17 cellular contexts compared by ENCODE assay signal in genomic region chr20:61804896-61805295, GRCh38.
DNase-seq lines count a peak whose midpoint lies in the region; ATAC-seq and TF ChIP-seq lines count a peak whose summit lies in the region.
"Had no signal": no experiment of that assay in that cellular context is flagged by ENCODE, and none has a peak within 500 bp of the region (broad histone marks: within the 10 kb centered on the region; RNA-seq: fewer than 3 reads in every experiment).

No MANE protein-coding gene starts in this region.

- no peak for TF ChIP-seq POLR2A in vagina (IDR thresholded peaks at IDR 0.05)
- TF ChIP-seq POLR2A in right lobe of liver (IDR thresholded peaks at IDR 0.05) = no peak

- ATAC-seq in left ventricle myocardium superior = no peak
- ATAC-seq in right cardiac atrium = no peak
- ATAC-seq in lower lobe of right lung = no peak
- no peak for ATAC-seq in right lobe of liver
- ATAC-seq: K562, SK-N-SH treated with all-trans-retinoic acid at 6 μM for 48 hours had no signal

- peak; percentile 9 for DNase-seq in left ventricle myocardium superior
- no peak for DNase-seq in right cardiac atrium
- DNase-seq in HT1080 (ENCODE audit: low read depth) = peak; percentile 52
- DNase-seq in lower lobe of right lung = peak; percentile 14
- no peak for DNase-seq in ACHN
- DNase-seq in vagina (ENCODE audit: extremely low spot score in 2 of 2) = no peak
- no peak for DNase-seq in UCSD-AML1 (lab: John Stamatoyannopoulos, UW; ENCODE audit: unreplicated experiment)
- DNase-seq in right lobe of liver = no peak
- DNase-seq: NCI-H1105, NCI-H2081 treated with DMSO at 0.1 percent for 48 hours, NCI-H510A treated with DMSO at 0.1 percent for 48 hours, NCI-H774, SIG-M5 had no signal

- H3K4me1 ChIP-seq in right cardiac atrium (ENCODE audit: control insufficient read depth, insufficient read depth, low read length) = no peaks in the 10 kb centered on the region
- no peaks in the 10 kb centered on the region for H3K4me1 ChIP-seq in lower lobe of right lung
- peaks cover 26% of the 10 kb centered on the region for H3K4me1 ChIP-seq in vagina
- no peaks in the 10 kb centered on the region for H3K4me1 ChIP-seq in right lobe of liver

- H3K4me3 ChIP-seq in right cardiac atrium (ENCODE audit: low read length) = no peak overlapping the region
- H3K4me3 ChIP-seq in lower lobe of right lung = no peak overlapping the region
- H3K4me3 ChIP-seq in vagina = no peak overlapping the region
- H3K4me3 ChIP-seq in right lobe of liver = no peak overlapping the region
- H3K4me3 ChIP-seq: GM23338, K562 had no signal

- 91% methylated on average over 11 of the region's 11 CpGs for WGBS in right cardiac atrium
- WGBS in right lobe of liver (ENCODE audit: insufficient coverage, low coverage, low lambda C conversion rate, missing lambda C conversion rate) = 60% methylated on average over 1 of the region's 11 CpGs

- H3K9me3 ChIP-seq in right cardiac atrium (ENCODE audit: control insufficient read depth, low read length) (no peaks in the 10 kb centered on the region), lower lobe of right lung (no peaks in the 10 kb centered on the region), vagina (no peaks in the 10 kb centered on the region), right lobe of liver (no peaks in the 10 kb centered on the region)

- in situ Hi-C loops in ACHN (cut with HindIII; ENCODE audit: low pct_ligation_motif_present, low pct_unique_long_range_greater_than_20kb, low sequenced_read_pairs) = no loop called here

- H3K27ac ChIP-seq in right cardiac atrium (ENCODE audit: low read length) = no peak overlapping the region
- H3K27ac ChIP-seq in lower lobe of right lung = no peak overlapping the region
- no peak overlapping the region for H3K27ac ChIP-seq in vagina
- no peak overlapping the region for H3K27ac ChIP-seq in right lobe of liver
- H3K27ac ChIP-seq: C4-2B had no signal

- no peak for TF ChIP-seq CTCF in lower lobe of right lung (IDR thresholded peaks at IDR 0.05)
- no peak for TF ChIP-seq CTCF in vagina (IDR thresholded peaks at IDR 0.05)
- TF ChIP-seq CTCF in right lobe of liver (IDR thresholded peaks at IDR 0.05) = no peak

- H3K36me3 ChIP-seq in lower lobe of right lung (no peaks in the 10 kb centered on the region), vagina (no peaks in the 10 kb centered on the region), right lobe of liver (no peaks in the 10 kb centered on the region)

- intact Hi-C loops in left ventricle myocardium superior (cut with micrococcal nuclease) (no loop called here), right cardiac atrium (cut with DNase I) (no loop called here), lower lobe of right lung (cut with DNase I) (no loop called here), vagina (cut with DNase I) (no loop called here), right lobe of liver (cut with DNase I) (no loop called here)

- H3K27me3 ChIP-seq in right cardiac atrium (ENCODE audit: control insufficient read depth, insufficient read depth) (no peaks in the 10 kb centered on the region), lower lobe of right lung (ENCODE audit: low read depth) (peaks cover 36% of the 10 kb centered on the region), vagina (no peaks in the 10 kb centered on the region), right lobe of liver (no peaks in the 10 kb centered on the region)

Comparison
In these comparisons a context has a peak if more than half of its experiments do, and no peak if none do; other contexts are left out.
1. DNase-seq: peak in left ventricle myocardium superior (single experiment), HT1080 (single experiment) and lower lobe of right lung (single experiment); none in right cardiac atrium (0 of 3), ACHN (single experiment), vagina (0 of 2), UCSD-AML1 (single experiment) and right lobe of liver (0 of 3).